ENCODE assay signal across 32 cellular contexts in the genomic region with DNA sequence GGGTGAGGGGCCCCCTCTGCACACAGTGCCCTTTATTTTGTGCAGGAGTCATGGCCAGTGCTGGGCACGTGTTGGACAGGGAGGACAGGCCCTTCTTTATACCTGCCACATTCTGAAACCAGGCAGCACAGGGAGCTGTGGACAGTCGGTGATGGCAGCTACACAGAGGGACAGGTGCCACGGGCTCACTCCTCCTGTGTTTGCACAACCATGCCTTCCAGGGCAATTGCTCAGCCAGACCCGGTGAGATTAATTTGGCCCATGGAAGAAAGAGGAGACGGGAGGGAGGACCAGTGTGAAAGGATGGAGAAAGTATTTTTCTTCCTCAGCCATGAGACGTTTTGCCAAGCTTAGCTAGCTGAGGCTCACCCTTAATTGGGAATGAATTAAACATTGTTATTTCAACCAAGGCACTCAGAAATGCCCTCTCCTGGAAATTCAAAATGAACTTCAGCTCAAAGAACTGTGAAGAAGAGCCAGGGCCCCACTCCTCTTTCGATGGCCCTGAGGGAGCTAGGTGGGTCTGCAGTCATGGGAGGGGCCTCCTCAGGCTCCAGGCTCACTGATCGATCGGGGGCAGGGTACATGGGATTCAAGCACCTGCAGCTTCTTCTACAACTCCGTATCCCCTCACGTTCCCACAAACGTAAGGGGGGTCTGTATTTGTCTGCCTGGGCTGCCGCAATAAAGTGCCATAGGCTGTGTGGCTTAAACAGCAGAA. TPM values are rescaled to one million over a fixed set of nuclear protein-coding genes. Genes with fewer than 3 reads are reported as not detected.
DNase-seq lines count a peak whose midpoint lies in the region; ATAC-seq and TF ChIP-seq lines count a peak whose summit lies in the region.
"Had no signal": no experiment of that assay in that cellular context is flagged by ENCODE, and none has a peak within 500 bp of the region (broad histone marks: within the 10 kb centered on the region; RNA-seq: fewer than 3 reads in every experiment).

No MANE protein-coding gene starts in this region.

- no peaks in the 10 kb centered on the region for H3K36me3 Mint-ChIP-seq in glutamatergic neuron (ENCODE audit: unreplicated experiment)
- H3K36me3 Mint-ChIP-seq: activated CD8-positive, alpha-beta memory T cell treated with anti-CD3 and anti-CD28 coated beads, Interleukin-2, amount 10 ng/mL, durations not matched to agents 7 days and 5 days; T-cell had no signal

- H3K4me3 Mint-ChIP-seq in glutamatergic neuron (ENCODE audit: unreplicated experiment): no peak overlapping the region
- H3K4me3 Mint-ChIP-seq: activated CD8-positive, alpha-beta memory T cell treated with anti-CD3 and anti-CD28 coated beads, Interleukin-2, amount 10 ng/mL, durations not matched to agents 7 days and 5 days; activated T-cell treated with anti-CD3 and anti-CD28 coated beads, Interleukin-2, amount 50 U/mL, for 4 hours; mesothelial cell of epicardium had no signal

- no peaks in the 10 kb centered on the region for H3K36me3 ChIP-seq in KOPT-K1 (ENCODE audit: insufficient read depth, low read length)
- H3K36me3 ChIP-seq: esophagus squamous epithelium, heart right ventricle, right lobe of liver, spleen had no signal

- peaks cover 16% of the 10 kb centered on the region for H3K9me3 ChIP-seq in KOPT-K1 (ENCODE audit: insufficient read depth, low read length, poor library complexity, severe bottlenecking)
- H3K9me3 ChIP-seq: A549, body of pancreas, esophagus squamous epithelium, right lobe of liver, testis had no signal

- H3K9me3 Mint-ChIP-seq in glutamatergic neuron (ENCODE audit: unreplicated experiment): no peaks in the 10 kb centered on the region
- H3K9me3 Mint-ChIP-seq: activated T-cell treated with anti-CD3 and anti-CD28 coated beads, Interleukin-2, amount 50 U/mL, for 4 hours had no signal

- no peaks in the 10 kb centered on the region for H3K4me1 Mint-ChIP-seq in glutamatergic neuron (ENCODE audit: low read depth, unreplicated experiment)

- no peak overlapping the region for H3K27ac Mint-ChIP-seq in glutamatergic neuron (ENCODE audit: unreplicated experiment)
- H3K27ac Mint-ChIP-seq: activated CD8-positive, alpha-beta memory T cell treated with anti-CD3 and anti-CD28 coated beads, Interleukin-2, amount 10 ng/mL, durations not matched to agents 7 days and 5 days; mesothelial cell of epicardium; stimulated activated naive CD8-positive, alpha-beta T cell treated with anti-CD3 and anti-CD28 coated beads, Interleukin-15, Interleukin-2, amounts not matched to agents 100 ng/mL and 50 ng/mL, for 24 hours; T-cell had no signal

- H3K27ac ChIP-seq in KOPT-K1 (ENCODE audit: low read depth, low read length, poor library complexity, severe bottlenecking): peak overlapping the region; percentile 95
- H3K27ac ChIP-seq: A549, body of pancreas, esophagus squamous epithelium, foreskin keratinocyte, heart right ventricle, right lobe of liver, spleen, testis had no signal

- ATAC-seq in GM19328 (IDR thresholded peaks at IDR 0.05; ENCODE audit: unreplicated experiment): no peak
- ATAC-seq: A549; activated CD8-positive, alpha-beta memory T cell treated with anti-CD3 and anti-CD28 coated beads, Interleukin-2, amount 10 ng/mL, durations not matched to agents 7 days and 5 days; activated T-cell treated with anti-CD3 and anti-CD28 coated beads, Interleukin-2, amount 50 U/mL, for 4 hours; body of pancreas; foreskin keratinocyte; heart right ventricle; K562; T-cell had no signal

- DNase-seq in SHP77 (lab: John Stamatoyannopoulos, UW) (peak; percentile 26 to 48), SHP77 treated with DMSO at 0.1 percent for 48 hours (lab: John Stamatoyannopoulos, UW) (no peak), cerebellum (ENCODE audit: low spot score) (peak; percentile 72), NCI-H345 (lab: John Stamatoyannopoulos, UW) (no peak), glutamatergic neuron (no peak), NCI-H524 (lab: John Stamatoyannopoulos, UW) (no peak)
- DNase-seq: activated CD8-positive, alpha-beta memory T cell treated with anti-CD3 and anti-CD28 coated beads, Interleukin-2, amount 10 ng/mL, durations not matched to agents 7 days and 5 days; activated gamma-delta T cell treated with Interleukin-2 at 50 U/mL for 16 hours; activated T-cell treated with anti-CD3 and anti-CD28 coated beads, Interleukin-2, amount 50 U/mL, for 4 hours; AML-193; body of pancreas; CD4-positive, alpha-beta memory T cell; esophagus squamous epithelium; foreskin keratinocyte; GOT3; heart right ventricle; kidney; NCI-H1105; right lobe of liver; RPMI8226; spleen; stimulated activated CD4-positive, alpha-beta T cell treated with anti-CD3 and anti-CD28 coated beads, Interleukin-2, amount 100 ng/mL, for 24 hours; stimulated activated CD8-positive, alpha-beta memory T cell treated with anti-CD3 and anti-CD28 coated beads, Interleukin-4, amount 100 ng/mL, for 48 hours; T-cell; testis had no signal

- TF ChIP-seq CTCF in glutamatergic neuron (IDR thresholded peaks at IDR 0.05; ENCODE audit: partially characterized antibody, unreplicated experiment): no peak

- no peaks in the 10 kb centered on the region for H3K27me3 Mint-ChIP-seq in glutamatergic neuron (ENCODE audit: unreplicated experiment)
- H3K27me3 Mint-ChIP-seq: T-cell had no signal

RNA-seq across cellular contexts. Expression of gene SHISA2, which starts 41.2 kb away (rescaled TPM):
- total RNA-seq in cerebellum: 12.6 TPM
- 34.1 TPM for total RNA-seq in glutamatergic neuron (ENCODE audit: unreplicated experiment)
- total RNA-seq: K562, OCI-LY7 had no signal

Comparison
In these comparisons a context has a peak if more than half of its experiments do, and no peak if none do; other contexts are left out.
1. DNase-seq: peak in SHP77 (2 of 2) and cerebellum (single experiment); none in SHP77 treated with DMSO at 0.1 percent for 48 hours (single experiment), NCI-H345 (single experiment), glutamatergic neuron (single experiment) and NCI-H524 (0 of 2).